In genomic region chr7:132901241-132901640, GRCh38 we compare ENCODE assay signal across 24 cellular contexts.
"Had no signal": no experiment of that assay in that cellular context is flagged by ENCODE, and none has a peak within 500 bp of the region (broad histone marks: within the 10 kb centered on the region; RNA-seq: fewer than 3 reads in every experiment).

No MANE protein-coding gene starts in this region.

- H3K9me3 Mint-ChIP-seq: activated CD4-positive, alpha-beta memory T cell treated with anti-CD3 and anti-CD28 coated beads, Interleukin-2, amount 10 ng/mL, durations not matched to agents 7 days and 5 days; activated T-helper 2 cell treated with anti-CD3 and anti-CD28 coated beads, Interferon-gamma antibody, Interleukin-2, Interleukin-4, amounts not matched to agents 10 μg/mL and 5 μg/mL and 100 μg/mL, durations not matched to agents 14 hours and 24 hours and 36 hours; T-cell had no signal

- H3K27ac Mint-ChIP-seq: activated CD4-positive, alpha-beta memory T cell treated with anti-CD3 and anti-CD28 coated beads, Interleukin-2, amount 10 ng/mL, durations not matched to agents 7 days and 5 days; activated CD4-positive, alpha-beta T cell treated with anti-CD3 and anti-CD28 coated beads for 36 hours; activated naive CD4-positive, alpha-beta T cell treated with anti-CD3 and anti-CD28 coated beads, Interleukin-2, amount 10 ng/mL, durations not matched to agents 7 days and 5 days; activated naive CD8-positive, alpha-beta T cell treated with anti-CD3 and anti-CD28 coated beads for 36 hours; activated T-cell treated with anti-CD3 and anti-CD28 coated beads, Interleukin-2, amount 50 U/mL, for 72 hours; activated T-helper 2 cell treated with anti-CD3 and anti-CD28 coated beads, Interferon-gamma antibody, Interleukin-2, Interleukin-4, amounts not matched to agents 10 μg/mL and 5 μg/mL and 100 μg/mL, durations not matched to agents 14 hours and 24 hours and 36 hours; T-cell had no signal

- DNase-seq: activated CD4-positive, alpha-beta memory T cell treated with anti-CD3 and anti-CD28 coated beads, Interleukin-2, amount 10 ng/mL, durations not matched to agents 7 days and 5 days; activated CD4-positive, alpha-beta T cell treated with anti-CD3 and anti-CD28 coated beads for 36 hours; activated CD4-positive, alpha-beta T cell treated with anti-CD3 and anti-CD28 coated beads, Interleukin-2, amount 50 U/mL, for 1 hour; activated CD4-positive, CD25-positive, alpha-beta regulatory T cell; activated CD8-positive, alpha-beta memory T cell treated with anti-CD3 and anti-CD28 coated beads, Interleukin-2, amount 50 U/mL, for 4 hours; activated gamma-delta T cell treated with Interleukin-2 at 50 U/mL for 16 hours; activated naive CD4-positive, alpha-beta T cell treated with anti-CD3 and anti-CD28 coated beads, Interleukin-2, amount 10 ng/mL, durations not matched to agents 7 days and 5 days; activated naive CD8-positive, alpha-beta T cell treated with anti-CD3 and anti-CD28 coated beads for 36 hours; activated T-cell treated with anti-CD3 and anti-CD28 coated beads, Interleukin-2, amount 50 U/mL, for 72 hours; anterior cingulate cortex; cerebellar nuclear complex; MM.1S; NCI-H1105; NCI-H1436 treated with DMSO at 0.1 percent for 48 hours; NCI-H187; NCI-H2081; NCI-H446; NCI-H524 treated with DMSO at 0.1 percent for 48 hours; NCI-H774; SHP77 treated with DMSO at 0.1 percent for 48 hours; T-cell; T-helper 2 cell; T1000 had no signal

- H3K4me3 Mint-ChIP-seq: activated CD4-positive, alpha-beta memory T cell treated with anti-CD3 and anti-CD28 coated beads, Interleukin-2, amount 10 ng/mL, durations not matched to agents 7 days and 5 days; activated CD4-positive, alpha-beta T cell treated with anti-CD3 and anti-CD28 coated beads for 36 hours; activated naive CD4-positive, alpha-beta T cell treated with anti-CD3 and anti-CD28 coated beads, Interleukin-2, amount 10 ng/mL, durations not matched to agents 7 days and 5 days; activated naive CD8-positive, alpha-beta T cell treated with anti-CD3 and anti-CD28 coated beads for 36 hours; activated T-cell treated with anti-CD3 and anti-CD28 coated beads, Interleukin-2, amount 50 U/mL, for 72 hours; T-cell had no signal

- H3K4me1 Mint-ChIP-seq: activated naive CD4-positive, alpha-beta T cell treated with anti-CD3 and anti-CD28 coated beads, Interleukin-2, amount 10 ng/mL, durations not matched to agents 7 days and 5 days; T-cell had no signal

- H3K27me3 Mint-ChIP-seq: activated CD4-positive, alpha-beta memory T cell treated with anti-CD3 and anti-CD28 coated beads, Interleukin-2, amount 10 ng/mL, durations not matched to agents 7 days and 5 days; activated CD4-positive, alpha-beta T cell treated with anti-CD3 and anti-CD28 coated beads for 36 hours; activated naive CD4-positive, alpha-beta T cell treated with anti-CD3 and anti-CD28 coated beads, Interleukin-2, amount 10 ng/mL, durations not matched to agents 7 days and 5 days; activated naive CD8-positive, alpha-beta T cell treated with anti-CD3 and anti-CD28 coated beads for 36 hours; T-cell had no signal
